In the genomic region with DNA sequence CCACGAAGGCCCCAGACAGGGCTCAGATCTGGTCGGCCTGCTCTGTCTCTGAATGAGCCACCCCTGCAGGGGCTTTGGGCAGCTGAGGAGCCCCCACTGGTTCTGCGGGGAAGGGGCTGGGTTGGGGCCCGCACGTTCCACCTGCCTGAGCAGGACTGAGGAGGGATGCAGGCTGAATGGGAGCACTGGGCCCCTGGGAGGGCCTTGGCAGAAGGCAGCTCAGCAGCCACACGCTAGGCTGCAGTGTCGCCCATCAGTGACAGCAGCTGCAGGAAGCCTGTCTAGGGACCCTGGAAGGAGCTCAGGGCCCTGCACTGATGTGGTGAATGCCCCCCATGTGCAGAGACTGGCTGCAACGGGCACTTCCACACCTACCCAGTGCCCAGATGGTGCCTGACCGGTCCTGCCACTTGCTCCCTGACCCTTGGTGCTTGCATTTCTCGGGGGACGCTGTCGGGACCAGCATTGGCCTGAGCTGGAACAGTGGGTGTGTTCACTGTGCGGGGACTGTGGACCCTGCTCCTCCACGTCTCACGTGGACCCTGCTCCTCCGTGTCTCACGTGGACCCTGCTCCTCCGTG, we compare ENCODE assay signal across 24 cellular contexts. TPM values are rescaled to one million over a fixed set of nuclear protein-coding genes. Genes with fewer than 3 reads are reported as not detected.
DNase-seq lines count a peak whose midpoint lies in the region; ATAC-seq and TF ChIP-seq lines count a peak whose summit lies in the region.
"Had no signal": no experiment of that assay in that cellular context is flagged by ENCODE, and none has a peak within 500 bp of the region (broad histone marks: within the 10 kb centered on the region; RNA-seq: fewer than 3 reads in every experiment).

No MANE protein-coding gene starts in this region.

- H3K79me2 ChIP-seq in DND-41 (ENCODE audit: insufficient read depth, low read length) (no peaks in the 10 kb centered on the region), hepatocyte (no peaks in the 10 kb centered on the region)

- H2AFZ ChIP-seq in DND-41 (ENCODE audit: low read depth, low read length) = no peak overlapping the region
- no peak overlapping the region for H2AFZ ChIP-seq in hepatocyte

- H3K27me3 ChIP-seq in DND-41 (ENCODE audit: insufficient read depth, low read length, poor library complexity) (no peaks in the 10 kb centered on the region), psoas muscle (ENCODE audit: insufficient read depth in 3 of 3, low read length in 2 of 3) (peaks cover 0 to 3% (median 0%) of the 10 kb centered on the region in 3 donors), hepatocyte (no peaks in the 10 kb centered on the region)
- H3K27me3 ChIP-seq: transverse colon had no signal

- 79 to 83% (median 80%) methylated on average over 17 to 18 of the region's 18 CpGs for WGBS in psoas muscle, 3 donors
- 93% methylated on average over 17 of the region's 18 CpGs for WGBS in hepatocyte (ENCODE audit: low lambda C conversion rate, missing lambda C conversion rate)

- H3K9me3 Mint-ChIP-seq in activated CD4-positive, alpha-beta memory T cell treated with anti-CD3 and anti-CD28 coated beads for 36 hours = no peaks in the 10 kb centered on the region
- H3K9me3 Mint-ChIP-seq in activated CD4-positive, alpha-beta memory T cell treated with anti-CD3 and anti-CD28 coated beads, Interleukin-2, amount 10 ng/mL, durations not matched to agents 7 days and 5 days = no peaks in the 10 kb centered on the region
- H3K9me3 Mint-ChIP-seq: activated CD4-positive, alpha-beta T cell treated with anti-CD3 and anti-CD28 coated beads, Interleukin-2, amount 10 ng/mL, durations not matched to agents 24 days and 14 days; nephron progenitor cell had no signal

- peaks cover 15% of the 10 kb centered on the region; the same call in 1 of the 2 replicates for H4K20me1 ChIP-seq in DND-41 (ENCODE audit: insufficient read depth, low read length)
- H4K20me1 ChIP-seq in hepatocyte (ENCODE audit: insufficient read depth, poor library complexity, severe bottlenecking) = no peaks in the 10 kb centered on the region

- no peak overlapping the region for H3K4me3 ChIP-seq in DND-41 (ENCODE audit: low read depth in 1 of 2, low read length in 2 of 2)
- no peak overlapping the region for H3K4me3 ChIP-seq in psoas muscle
- H3K4me3 ChIP-seq in hepatocyte = no peak overlapping the region
- H3K4me3 ChIP-seq: esophagus muscularis mucosa, transverse colon had no signal

- H3K9me3 ChIP-seq in DND-41 (ENCODE audit: insufficient read depth, low read length, severe bottlenecking) (no peaks in the 10 kb centered on the region), psoas muscle (no peaks in the 10 kb centered on the region), hepatocyte (ENCODE audit: low read depth) (no peaks in the 10 kb centered on the region)
- H3K9me3 ChIP-seq: esophagus muscularis mucosa, transverse colon had no signal

- intact Hi-C loops in activated CD4-positive, alpha-beta memory T cell treated with anti-CD3 and anti-CD28 coated beads for 36 hours (cut with micrococcal nuclease) = no loop called here
- intact Hi-C loops in psoas muscle (cut with DNase I) = no loop called here

- no peak for TF ChIP-seq CTCF in DND-41 (IDR thresholded peaks at IDR 0.05; ENCODE audit: borderline replicate concordance, extremely low read depth, low read length, poor library complexity, severe bottlenecking)
- TF ChIP-seq CTCF in psoas muscle (IDR thresholded peaks at IDR 0.05) = no peak
- no peak for TF ChIP-seq CTCF in hepatocyte (IDR thresholded peaks at IDR 0.05; ENCODE audit: poor library complexity)

- H3K36me3 ChIP-seq in DND-41 (ENCODE audit: insufficient read depth, low read length) (no peaks in the 10 kb centered on the region), psoas muscle (ENCODE audit: insufficient read depth in 1 of 2, low read depth in 1 of 2) (no peaks in the 10 kb centered on the region), hepatocyte (replicated peaks; ENCODE audit: insufficient read depth, low read depth) (no peaks in the 10 kb centered on the region)
- H3K36me3 ChIP-seq: esophagus muscularis mucosa, transverse colon, WERI-Rb-1 had no signal

- H3K27me3 Mint-ChIP-seq in activated CD4-positive, alpha-beta memory T cell treated with anti-CD3 and anti-CD28 coated beads for 36 hours = no peaks in the 10 kb centered on the region
- no peaks in the 10 kb centered on the region for H3K27me3 Mint-ChIP-seq in activated CD4-positive, alpha-beta memory T cell treated with anti-CD3 and anti-CD28 coated beads, Interleukin-2, amount 10 ng/mL, durations not matched to agents 7 days and 5 days
- H3K27me3 Mint-ChIP-seq: activated CD4-positive, alpha-beta T cell treated with anti-CD3 and anti-CD28 coated beads, Interleukin-2, amount 10 ng/mL, durations not matched to agents 24 days and 14 days; brain had no signal

- ATAC-seq in DND-41 (ENCODE audit: insufficient read depth, low read depth) = peak; percentile 34; the same call in 1 of the 3 replicates
- ATAC-seq in psoas muscle = no peak

- H3K9me2 ChIP-seq in hepatocyte (replicated peaks; ENCODE audit: insufficient read depth) = no peaks in the 10 kb centered on the region

- CTCF ChIA-PET in activated CD4-positive, alpha-beta memory T cell treated with anti-CD3 and anti-CD28 coated beads for 36 hours (lab: Charles Lee) = no interaction called here
- CTCF ChIA-PET in activated CD4-positive, alpha-beta memory T cell treated with anti-CD3 and anti-CD28 coated beads, Interleukin-2, amount 10 ng/mL, durations not matched to agents 7 days and 5 days (lab: Charles Lee) = no interaction called here

- peak; percentile 5 for DNase-seq in activated CD4-positive, alpha-beta memory T cell treated with anti-CD3 and anti-CD28 coated beads for 36 hours
- no peak for DNase-seq in activated CD4-positive, alpha-beta memory T cell treated with anti-CD3 and anti-CD28 coated beads, Interleukin-2, amount 10 ng/mL, durations not matched to agents 7 days and 5 days
- DNase-seq in DND-41 = no peak
- peak; percentile 54 for DNase-seq in islet precursor cell
- peak; percentile 8 to 22 for DNase-seq in psoas muscle
- no peak for DNase-seq in amniotic stem cell (lab: John Stamatoyannopoulos, UW)
- no peak for DNase-seq in NCI-H1417 treated with DMSO at 0.1 percent for 48 hours (lab: John Stamatoyannopoulos, UW)
- no peak for DNase-seq in hepatocyte (ENCODE audit: low spot score)
- DNase-seq: activated CD4-positive, alpha-beta T cell treated with anti-CD3 and anti-CD28 coated beads, Interleukin-2, amount 10 ng/mL, durations not matched to agents 24 days and 14 days; DMS79; effector CD8-positive, alpha-beta T cell; foreskin melanocyte; NCI-H1694; NCI-H510A; nephron progenitor cell; T-helper 9 cell; transverse colon; WERI-Rb-1 had no signal

- POLR2A ChIA-PET in activated CD4-positive, alpha-beta memory T cell treated with anti-CD3 and anti-CD28 coated beads for 36 hours (lab: Charles Lee) = no interaction called here
- POLR2A ChIA-PET in activated CD4-positive, alpha-beta memory T cell treated with anti-CD3 and anti-CD28 coated beads, Interleukin-2, amount 10 ng/mL, durations not matched to agents 7 days and 5 days (lab: Charles Lee) = no interaction called here

- H3K4me1 Mint-ChIP-seq in activated CD4-positive, alpha-beta memory T cell treated with anti-CD3 and anti-CD28 coated beads for 36 hours (ENCODE audit: low read depth) = no peaks in the 10 kb centered on the region
- H3K4me1 Mint-ChIP-seq in activated CD4-positive, alpha-beta memory T cell treated with anti-CD3 and anti-CD28 coated beads, Interleukin-2, amount 10 ng/mL, durations not matched to agents 7 days and 5 days = no peaks in the 10 kb centered on the region
- H3K4me1 Mint-ChIP-seq: activated CD4-positive, alpha-beta T cell treated with anti-CD3 and anti-CD28 coated beads, Interleukin-2, amount 10 ng/mL, durations not matched to agents 24 days and 14 days; brain had no signal

- H3K9ac ChIP-seq in DND-41 (ENCODE audit: low read depth, low read length) = no peak overlapping the region

- no peak overlapping the region for H3K4me2 ChIP-seq in DND-41 (ENCODE audit: insufficient read depth, low read length)
- H3K4me2 ChIP-seq in hepatocyte = no peak overlapping the region

- H3K27ac Mint-ChIP-seq in activated CD4-positive, alpha-beta memory T cell treated with anti-CD3 and anti-CD28 coated beads for 36 hours = no peak overlapping the region
- H3K27ac Mint-ChIP-seq in activated CD4-positive, alpha-beta memory T cell treated with anti-CD3 and anti-CD28 coated beads, Interleukin-2, amount 10 ng/mL, durations not matched to agents 7 days and 5 days = no peak overlapping the region
- H3K27ac Mint-ChIP-seq: activated CD4-positive, alpha-beta T cell treated with anti-CD3 and anti-CD28 coated beads, Interleukin-2, amount 10 ng/mL, durations not matched to agents 24 days and 14 days; nephron progenitor cell; progenitor cell of endocrine pancreas had no signal

- no peak overlapping the region for H3K4me3 Mint-ChIP-seq in activated CD4-positive, alpha-beta memory T cell treated with anti-CD3 and anti-CD28 coated beads for 36 hours
- H3K4me3 Mint-ChIP-seq in activated CD4-positive, alpha-beta memory T cell treated with anti-CD3 and anti-CD28 coated beads, Interleukin-2, amount 10 ng/mL, durations not matched to agents 7 days and 5 days = no peak overlapping the region
- H3K4me3 Mint-ChIP-seq: activated CD4-positive, alpha-beta T cell treated with anti-CD3 and anti-CD28 coated beads, Interleukin-2, amount 10 ng/mL, durations not matched to agents 24 days and 14 days; brain; nephron progenitor cell had no signal

- H3K36me3 Mint-ChIP-seq in activated CD4-positive, alpha-beta memory T cell treated with anti-CD3 and anti-CD28 coated beads for 36 hours = no peaks in the 10 kb centered on the region
- no peaks in the 10 kb centered on the region for H3K36me3 Mint-ChIP-seq in activated CD4-positive, alpha-beta memory T cell treated with anti-CD3 and anti-CD28 coated beads, Interleukin-2, amount 10 ng/mL, durations not matched to agents 7 days and 5 days (ENCODE audit: low read depth)
- H3K36me3 Mint-ChIP-seq: brain had no signal

- no peak overlapping the region for H3K27ac ChIP-seq in DND-41 (ENCODE audit: low read length)
- no peak overlapping the region for H3K27ac ChIP-seq in psoas muscle
- H3K27ac ChIP-seq in hepatocyte = no peak overlapping the region
- H3K27ac ChIP-seq: esophagus muscularis mucosa, transverse colon, WERI-Rb-1 had no signal

- H3K4me1 ChIP-seq in DND-41 (ENCODE audit: insufficient read depth, low read length) (no peaks in the 10 kb centered on the region), psoas muscle (no peaks in the 10 kb centered on the region), hepatocyte (ENCODE audit: insufficient read depth) (no peaks in the 10 kb centered on the region)
- H3K4me1 ChIP-seq: esophagus muscularis mucosa, transverse colon had no signal

RNA-seq across cellular contexts. Expression of gene KNDC1, which starts 27.2 kb away (rescaled TPM):
- under 1 TPM; 0.17 to 0.70 TPM for total RNA-seq in activated CD4-positive, alpha-beta memory T cell treated with anti-CD3 and anti-CD28 coated beads for 36 hours
- 1 to 10 TPM in 1 of 2 experiments, under 1 TPM in 1; 0.55 to 1.2 TPM for total RNA-seq in activated CD4-positive, alpha-beta memory T cell treated with anti-CD3 and anti-CD28 coated beads, Interleukin-2, amount 10 ng/mL, durations not matched to agents 7 days and 5 days
- total RNA-seq in psoas muscle (under 1 TPM in 1 of 4 donors, not detected in 3; 0.10 TPM), hepatocyte (3.8 and 13.4 TPM in 2 replicates)
- polyA plus RNA-seq in psoas muscle (under 1 TPM in 2 of 3 donors, not detected in 1; under 0.01 to 0.01 TPM), hepatocyte (4.0 and 4.3 TPM in 2 replicates)
- total RNA-seq: HT1080 had no signal

RNA-seq across cellular contexts. Expression of gene ADGRA1, which starts 45.1 kb away (rescaled TPM):
- not detected for total RNA-seq in activated CD4-positive, alpha-beta memory T cell treated with anti-CD3 and anti-CD28 coated beads for 36 hours
- not detected for total RNA-seq in activated CD4-positive, alpha-beta memory T cell treated with anti-CD3 and anti-CD28 coated beads, Interleukin-2, amount 10 ng/mL, durations not matched to agents 7 days and 5 days
- total RNA-seq in psoas muscle (under 1 TPM in 3 of 4 donors, not detected in 1; 0.06 to 0.84 (median 0.44) TPM), hepatocyte (0.47 TPM in 1 of 2 replicates, not detected in the other)
- polyA plus RNA-seq in psoas muscle (under 1 TPM in 2 of 3 donors, not detected in 1; 0.05 to 0.08 TPM), hepatocyte (not detected in 2 replicates)
- total RNA-seq: activated CD4-positive, alpha-beta T cell treated with anti-CD3 and anti-CD28 coated beads, Interleukin-2, amount 10 ng/mL, durations not matched to agents 24 days and 14 days; H4; HT1080; mucosa of gallbladder had no signal

Comparison
In these comparisons a context has a peak if more than half of its experiments do, and no peak if none do; other contexts are left out.
1. DNase-seq: peak in activated CD4-positive, alpha-beta memory T cell treated with anti-CD3 and anti-CD28 coated beads for 36 hours (single experiment), islet precursor cell (single experiment) and psoas muscle (2 of 2); none in activated CD4-positive, alpha-beta memory T cell treated with anti-CD3 and anti-CD28 coated beads, Interleukin-2, amount 10 ng/mL, durations not matched to agents 7 days and 5 days (single experiment), DND-41 (single experiment), amniotic stem cell (single experiment), NCI-H1417 treated with DMSO at 0.1 percent for 48 hours (single experiment) and hepatocyte (single experiment).